1 cellular context compared by ENCODE assay signal in genomic region chr1:151401125-151401788, GRCh38.
TF ChIP-seq lines count a peak whose summit lies in the region.

No MANE protein-coding gene starts in this region.

TF ChIP-seq in IMR-90, 13 proteins besides CTCF, POLR2A, EP300 and RAD21:
- TF ChIP-seq USF2 (IDR thresholded peaks at IDR 0.05; ENCODE audit: low read depth, low read length), result peak; percentile 35; the same call in 1 of the 2 replicates
- TF ChIP-seq RCOR1 (IDR thresholded peaks at IDR 0.05; ENCODE audit: insufficient replicate concordance, low read length), result no peak
- no peak for TF ChIP-seq CEBPB (IDR thresholded peaks at IDR 0.05; ENCODE audit: low read depth, low read length)
